ENCODE assay signal across 26 cellular contexts in genomic region chr9:70040506-70040905, GRCh38. TPM values are rescaled to one million over a fixed set of nuclear protein-coding genes. Genes with fewer than 3 reads are reported as not detected.
"Had no signal": no experiment of that assay in that cellular context is flagged by ENCODE, and none has a peak within 500 bp of the region (broad histone marks: within the 10 kb centered on the region; RNA-seq: fewer than 3 reads in every experiment).

No MANE protein-coding gene starts in this region.

- H3K4me1 Mint-ChIP-seq: activated naive CD8-positive, alpha-beta T cell treated with anti-CD3 and anti-CD28 coated beads for 36 hours had no signal

- H3K27me3 ChIP-seq: gastrocnemius medialis, upper lobe of right lung had no signal

- ATAC-seq: activated T-cell treated with anti-CD3 and anti-CD28 coated beads, Interleukin-2, amount 50 U/mL, for 4 hours; esophagus mucosa; gastrocnemius medialis; heart left ventricle; left cardiac atrium; upper lobe of right lung had no signal

- H3K4me3 ChIP-seq: gastrocnemius medialis, heart left ventricle, spleen, thoracic aorta, upper lobe of right lung had no signal

- H3K27ac ChIP-seq: gastrocnemius medialis, thoracic aorta, upper lobe of right lung had no signal

- DNase-seq: activated CD4-positive, alpha-beta T cell treated with anti-CD3 and anti-CD28 coated beads for 4 hours; activated CD4-positive, alpha-beta T cell treated with anti-CD3 and anti-CD28 coated beads, Interleukin-2, amount 50 U/mL, for 48 hours; activated CD4-positive, CD25-positive, alpha-beta regulatory T cell; activated CD8-positive, alpha-beta memory T cell treated with anti-CD3 and anti-CD28 coated beads, Interleukin-2, amount 50 U/mL, for 48 hours; activated naive CD4-positive, alpha-beta T cell; activated naive CD8-positive, alpha-beta T cell treated with anti-CD3 and anti-CD28 coated beads for 36 hours; activated T-cell treated with anti-CD3 and anti-CD28 coated beads, Interleukin-2, amount 50 U/mL, for 4 hours; central memory CD4-positive, alpha-beta T cell; effector memory CD4-positive, alpha-beta T cell; gastrocnemius medialis; heart left ventricle; left cardiac atrium; mesenchymal stem cell; naive B cell; occipital lobe; retina; spleen; stimulated activated CD4-positive, alpha-beta T cell treated with anti-CD3 and anti-CD28 coated beads, Interleukin-4, amount 100 ng/mL, for 1 hour; stimulated activated naive CD4-positive, alpha-beta T cell; T1000; upper lobe of right lung had no signal

- H3K27ac Mint-ChIP-seq: activated naive CD8-positive, alpha-beta T cell treated with anti-CD3 and anti-CD28 coated beads for 36 hours; activated T-helper 2 cell treated with anti-CD3 and anti-CD28 coated beads, Interferon-gamma antibody, Interleukin-2, Interleukin-4, amounts not matched to agents 10 μg/mL and 5 μg/mL and 100 μg/mL, durations not matched to agents 14 hours and 24 hours and 36 hours; naive B cell; T-helper 1 cell treated with Interleukin-12 subunit alpha and Interleukin-12 subunit beta and Interleukin-4 antibody, amounts not matched to agents 30 μg/mL and 1 μg/mL, for 36 hours had no signal

- H3K9me3 ChIP-seq: gastrocnemius medialis, heart left ventricle, spleen, thoracic aorta, upper lobe of right lung had no signal

- H3K4me1 ChIP-seq: upper lobe of right lung had no signal

- H3K36me3 ChIP-seq: gastrocnemius medialis, heart left ventricle, spleen, thoracic aorta, upper lobe of right lung had no signal

- H3K4me3 Mint-ChIP-seq: activated naive CD8-positive, alpha-beta T cell treated with anti-CD3 and anti-CD28 coated beads for 36 hours; activated T-cell treated with anti-CD3 and anti-CD28 coated beads, Interleukin-2, amount 50 U/mL, for 4 hours; naive B cell; T-helper 1 cell treated with Interleukin-12 subunit alpha and Interleukin-12 subunit beta and Interleukin-4 antibody, amounts not matched to agents 30 μg/mL and 1 μg/mL, for 36 hours had no signal

RNA-seq across cellular contexts. Expression of gene MAMDC2, which starts 3.1 kb away (rescaled TPM):
- total RNA-seq: activated CD8-positive, alpha-beta memory T cell treated with anti-CD3 and anti-CD28 coated beads for 36 hours; activated naive CD8-positive, alpha-beta T cell treated with anti-CD3 and anti-CD28 coated beads for 36 hours; activated T-cell treated with anti-CD3 and anti-CD28 coated beads, Interleukin-2, amount 50 U/mL, for 4 hours; activated T-helper 2 cell treated with anti-CD3 and anti-CD28 coated beads, Interferon-gamma antibody, Interleukin-2, Interleukin-4, amounts not matched to agents 10 μg/mL and 5 μg/mL and 100 μg/mL, durations not matched to agents 14 hours and 24 hours and 36 hours had no signal
